8 cellular contexts compared by ENCODE assay signal in the genomic region with DNA sequence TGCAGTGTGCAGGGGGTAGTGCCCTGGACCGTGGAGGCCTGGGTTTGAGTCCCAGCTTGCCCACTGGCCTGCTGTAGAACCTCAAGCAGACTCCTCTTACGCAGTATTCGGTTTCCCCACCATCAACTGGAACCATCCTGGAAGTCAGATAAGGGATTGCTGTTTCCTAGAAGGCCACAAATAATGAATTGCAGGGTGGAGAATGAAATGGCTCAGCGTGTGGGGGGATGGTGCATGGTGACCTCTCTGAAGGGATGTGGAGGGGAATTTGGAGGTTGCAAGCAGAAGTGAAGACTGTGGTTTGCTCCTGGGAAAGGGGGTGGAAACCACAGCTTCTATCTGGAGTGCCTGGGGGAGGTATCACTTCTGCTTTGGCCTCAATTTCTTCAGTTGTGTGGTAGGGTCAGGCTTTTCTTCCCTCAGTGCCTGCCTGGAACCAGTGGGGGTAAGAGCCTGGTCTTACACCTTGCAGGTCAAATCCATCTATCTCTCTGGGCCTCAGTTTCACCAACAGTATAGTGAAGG. TPM values are rescaled to one million over a fixed set of nuclear protein-coding genes. Genes with fewer than 3 reads are reported as not detected.
A peak's percentile ranks its signal among the peaks of the same experiment; 100 is the strongest.
DNase-seq lines count a peak whose midpoint lies in the region; ATAC-seq and TF ChIP-seq lines count a peak whose summit lies in the region.
"Had no signal": no experiment of that assay in that cellular context is flagged by ENCODE, and none has a peak within 500 bp of the region (broad histone marks: within the 10 kb centered on the region; RNA-seq: fewer than 3 reads in every experiment).

No MANE protein-coding gene starts in this region.

- no peaks in the 10 kb centered on the region for H3K36me3 ChIP-seq in H7 (replicated peaks; ENCODE audit: control insufficient read depth, insufficient read depth, low read length)

- no peak overlapping the region for H3K27ac ChIP-seq in coronary artery

- H3K4me3 ChIP-seq in H7 (ENCODE audit: insufficient read depth, low read depth, low read length) (no peak overlapping the region), coronary artery (no peak overlapping the region)

- H3K27me3 ChIP-seq in H7 (ENCODE audit: control insufficient read depth, insufficient read depth, low read length): no peaks in the 10 kb centered on the region; the same call in 1 of the 2 replicates

- ATAC-seq in GM18861 (IDR thresholded peaks at IDR 0.05; ENCODE audit: unreplicated experiment): peak; percentile 64

- TF ChIP-seq CTCF in coronary artery (IDR thresholded peaks at IDR 0.05): no peak

- DNase-seq in H7: peak; percentile 27
- DNase-seq in M059J (ENCODE audit: low read depth): peak; percentile 45
- DNase-seq in coronary artery (ENCODE audit: low spot score): peak; percentile 58
- no peak for DNase-seq in midbrain (lab: John Stamatoyannopoulos, UW)
- DNase-seq in NCI-H2029 treated with DMSO at 0.1 percent for 48 hours (lab: John Stamatoyannopoulos, UW): no peak
- no peak for DNase-seq in NCI-H1105 treated with DMSO at 0.1 percent for 48 hours (lab: John Stamatoyannopoulos, UW)

RNA-seq across cellular contexts. Expression of a gene that starts 1.7 kb away (rescaled TPM):
- total RNA-seq in H7 (2014; rRNA removed; shearing (Covaris generic)): 6.2 and 6.4 TPM in 2 replicates
- 0.22 and 0.37 TPM in 2 replicates for total RNA-seq in M059J (2014; rRNA removed; shearing (Covaris generic))
- total RNA-seq: glomerular endothelial cell had no signal

RNA-seq across cellular contexts. Expression of a gene that starts 7.8 kb away (rescaled TPM):
- total RNA-seq in H7 (2014; rRNA removed; shearing (Covaris generic)): 9.3 and 10.4 TPM in 2 replicates
- 7.0 and 16.8 TPM in 2 replicates for total RNA-seq in M059J (2014; rRNA removed; shearing (Covaris generic))

RNA-seq across cellular contexts. Expression of a gene that starts 57.9 kb away (rescaled TPM):
- total RNA-seq in H7 (2014; rRNA removed; shearing (Covaris generic)): 15.3 and 15.7 TPM in 2 replicates
- total RNA-seq in M059J (2014; rRNA removed; shearing (Covaris generic)): 4.3 and 6.2 TPM in 2 replicates

Comparison
In these comparisons a context has a peak if more than half of its experiments do, and no peak if none do; other contexts are left out.
1. DNase-seq: peak in H7 (single experiment), M059J (single experiment) and coronary artery (single experiment); none in midbrain (single experiment), NCI-H2029 treated with DMSO at 0.1 percent for 48 hours (single experiment) and NCI-H1105 treated with DMSO at 0.1 percent for 48 hours (single experiment).